ENCODE assay signal across 21 cellular contexts in the genomic region with DNA sequence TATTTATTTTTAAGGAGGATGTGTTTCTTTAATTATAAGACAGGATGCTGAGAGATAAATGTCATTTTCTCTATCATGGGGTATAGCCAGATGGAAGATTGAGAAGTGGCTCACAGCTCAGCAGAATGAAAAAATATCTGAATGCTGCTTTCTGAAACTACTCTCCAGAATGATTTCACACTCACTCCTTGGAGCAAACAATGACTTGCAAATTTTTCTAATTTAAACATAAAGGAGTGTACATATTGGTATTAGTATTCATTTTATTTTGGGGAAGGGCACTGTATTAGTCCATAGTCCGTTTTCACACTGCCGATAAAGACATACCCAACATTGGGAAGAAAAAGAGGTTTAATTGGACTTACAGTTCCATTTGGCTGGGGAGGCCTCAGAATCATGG. TPM values are rescaled to one million over a fixed set of nuclear protein-coding genes. Genes with fewer than 3 reads are reported as not detected.
DNase-seq lines count a peak whose midpoint lies in the region; ATAC-seq, FAIRE-seq and TF ChIP-seq lines count a peak whose summit lies in the region.
"Had no signal": no experiment of that assay in that cellular context is flagged by ENCODE, and none has a peak within 500 bp of the region (broad histone marks: within the 10 kb centered on the region; RNA-seq: fewer than 3 reads in every experiment).

No MANE protein-coding gene starts in this region.

- no peaks in the 10 kb centered on the region for H3K9me3 ChIP-seq in A549
- H3K9me3 ChIP-seq in Karpas-422 (ENCODE audit: low read length), result no peaks in the 10 kb centered on the region

- DNase-seq in A549 (ENCODE audit: low read depth in 1 of 2, low spot score in 1 of 2) (no peak), Karpas-422 (peak; percentile 6), dorsolateral prefrontal cortex (no peak), SIG-M5 (lab: John Stamatoyannopoulos, UW) (no peak)
- DNase-seq: 8988T; C1 segment of cervical spinal cord; Calu3; CD4-positive, alpha-beta memory T cell; COR-L47; DMS53; DMS79 treated with DMSO at 0.1 percent for 48 hours; GF-D8; H7; HCEC 1CT had no signal

- H3K27ac ChIP-seq in A549, result no peak overlapping the region
- H3K27ac ChIP-seq in Karpas-422 (ENCODE audit: low read length), result no peak overlapping the region
- peak overlapping the region in 39 of 59 donors; percentile 2 to 81 (median 55) for H3K27ac ChIP-seq in dorsolateral prefrontal cortex
- peak overlapping the region; percentile 13 for H3K27ac ChIP-seq in temporal lobe (ENCODE audit: low read depth, low read length)

- CTCF ChIA-PET in A549 (lab: Yijun Ruan, JAX), result no interaction called here

- TF ChIP-seq EP300 in A549 (IDR thresholded peaks at IDR 0.05), result no peak

- no peak for FAIRE-seq in A549 (lab: Jason Lieb, UNC)
- FAIRE-seq: GM12891, GM18507, H1 had no signal

- ATAC-seq in A549, result no peak
- no peak for ATAC-seq in GM19351 (IDR thresholded peaks at IDR 0.05; ENCODE audit: unreplicated experiment)
- ATAC-seq in GM18909 (IDR thresholded peaks at IDR 0.05; ENCODE audit: poor library complexity, unreplicated experiment), result no peak

- H4K20me1 ChIP-seq in Karpas-422 (ENCODE audit: insufficient read depth, low read depth, low read length), result no peaks in the 10 kb centered on the region

- intact Hi-C loops in dorsolateral prefrontal cortex (cut with DNase I), result no loop called here

- POLR2A ChIA-PET in A549 (lab: Yijun Ruan, JAX), result no interaction called here

- H3K79me2 ChIP-seq in Karpas-422 (ENCODE audit: low read length), result no peaks in the 10 kb centered on the region

- no peak overlapping the region for H3K4me2 ChIP-seq in A549
- H3K4me2 ChIP-seq in Karpas-422 (ENCODE audit: low read depth, low read length, poor library complexity, severe bottlenecking), result no peak overlapping the region

- TF ChIP-seq CTCF in A549 (IDR thresholded peaks at IDR 0.05) (no peak), dorsolateral prefrontal cortex (IDR thresholded peaks at IDR 0.05 in 54 of 56, conservative IDR thresholded peaks at IDR 0.05 in 2 of 56; ENCODE audit: low read depth in 1 of 56, partially characterized antibody in 56 of 56) (no peak)

- H3K9ac ChIP-seq in Karpas-422 (ENCODE audit: low read length), result no peak overlapping the region
- H3K9ac ChIP-seq: GM23248 had no signal

- H3K36me3 ChIP-seq in Karpas-422 (ENCODE audit: insufficient read depth, low read length), result no peaks in the 10 kb centered on the region

- no peak overlapping the region for H2AFZ ChIP-seq in Karpas-422 (ENCODE audit: low read length)
- H2AFZ ChIP-seq: GM23248 had no signal

- H3K4me1 ChIP-seq in A549, result no peaks in the 10 kb centered on the region
- H3K4me1 ChIP-seq in Karpas-422 (ENCODE audit: low read length), result no peaks in the 10 kb centered on the region

- WGBS in A549 (ENCODE audit: missing lambda C conversion rate), result 88% methylated on average over 2 of the region's 2 CpGs

- no peak for TF ChIP-seq RAD21 in A549 (conservative IDR thresholded peaks at IDR 0.05 in 1 of 2, IDR thresholded peaks at IDR 0.05 in 1 of 2)

- no peaks in the 10 kb centered on the region for H3K9me2 ChIP-seq in Karpas-422 (replicated peaks; ENCODE audit: insufficient read depth, low read length)

- 0 out of 2 replicates have a peak, but pooled peaks cover 2% of the 10 kb centered on the region for H3K27me3 ChIP-seq in Karpas-422 (ENCODE audit: low read length)
- H3K27me3 ChIP-seq in dorsolateral prefrontal cortex, result no peaks in the 10 kb centered on the region

- H3K4me3 ChIP-seq in A549 (no peak overlapping the region), Karpas-422 (ENCODE audit: low read length) (no peak overlapping the region), dorsolateral prefrontal cortex (no peak overlapping the region)
- H3K4me3 ChIP-seq: GM23248 had no signal

- TF ChIP-seq POLR2A in A549 (IDR thresholded peaks at IDR 0.05; ENCODE audit: low read length), result no peak

TF ChIP-seq in A549, 52 proteins besides CTCF, POLR2A, EP300 and RAD21:
- TF ChIP-seq SMC3 (IDR thresholded peaks at IDR 0.05) (no peak), NFE2L2 (conservative IDR thresholded peaks at IDR 0.05; ENCODE audit: low read length) (peak; percentile 72), KDM1A (IDR thresholded peaks at IDR 0.05; ENCODE audit: low read depth) (no peak), TFCP2L1 (CRISPR knock-in tag; IDR thresholded peaks at IDR 0.05) (no peak), FOXS1 (CRISPR knock-in tag; IDR thresholded peaks at IDR 0.05) (no peak), JUNB (IDR thresholded peaks at IDR 0.05) (no peak)
- TF ChIP-seq, protein P1, sequence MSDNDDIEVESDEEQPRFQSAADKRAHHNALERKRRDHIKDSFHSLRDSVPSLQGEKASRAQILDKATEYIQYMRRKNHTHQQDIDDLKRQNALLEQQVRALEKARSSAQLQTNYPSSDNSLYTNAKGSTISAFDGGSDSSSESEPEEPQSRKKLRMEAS (IDR thresholded peaks at IDR 0.05), result no peak

RNA-seq across cellular contexts. Expression of a gene that starts 52.4 kb away (rescaled TPM):
- polyA plus RNA-seq in A549 (2011; rRNA removed) (23.3 and 30.4 TPM in 2 replicates), A549 (2017; fragmentation: RNase III; extraction: RNeasy Plus Mini Kit Qiagen cat#74134 plus additional on column Dnase treatment) (28.2 to 31.1 TPM (median 30.4 TPM) in 3 replicates)
- polyA plus RNA-seq in A549 (2012; cell fraction: cytosol; rRNA removed), result 23.0 and 23.2 TPM in 2 replicates
- polyA plus RNA-seq in A549 (2012; cell fraction: nucleus; rRNA removed), result 31.4 and 38.2 TPM in 2 replicates
- polyA minus RNA-seq in A549 (2011; rRNA and poly(A)+ RNA removed), result 27.5 and 32.3 TPM in 2 replicates
- total RNA-seq in Karpas-422 (2014; rRNA removed; shearing (Covaris generic); ENCODE audit: low replicate concordance), result 37.0 and 49.7 TPM in 2 replicates
- total RNA-seq in dorsolateral prefrontal cortex (10 to 100 TPM; 22.4 to 51.1 (median 31.6) TPM), temporal lobe (14.3 TPM)

Comparison
In these comparisons a context has a peak if more than half of its experiments do, and no peak if none do; other contexts are left out.
1. H3K27ac ChIP-seq: peak in dorsolateral prefrontal cortex (39 of 59) and temporal lobe (single experiment); none in A549 (0 of 2) and Karpas-422 (single experiment).